ENCODE assay signal across 8 cellular contexts in the genomic region with DNA sequence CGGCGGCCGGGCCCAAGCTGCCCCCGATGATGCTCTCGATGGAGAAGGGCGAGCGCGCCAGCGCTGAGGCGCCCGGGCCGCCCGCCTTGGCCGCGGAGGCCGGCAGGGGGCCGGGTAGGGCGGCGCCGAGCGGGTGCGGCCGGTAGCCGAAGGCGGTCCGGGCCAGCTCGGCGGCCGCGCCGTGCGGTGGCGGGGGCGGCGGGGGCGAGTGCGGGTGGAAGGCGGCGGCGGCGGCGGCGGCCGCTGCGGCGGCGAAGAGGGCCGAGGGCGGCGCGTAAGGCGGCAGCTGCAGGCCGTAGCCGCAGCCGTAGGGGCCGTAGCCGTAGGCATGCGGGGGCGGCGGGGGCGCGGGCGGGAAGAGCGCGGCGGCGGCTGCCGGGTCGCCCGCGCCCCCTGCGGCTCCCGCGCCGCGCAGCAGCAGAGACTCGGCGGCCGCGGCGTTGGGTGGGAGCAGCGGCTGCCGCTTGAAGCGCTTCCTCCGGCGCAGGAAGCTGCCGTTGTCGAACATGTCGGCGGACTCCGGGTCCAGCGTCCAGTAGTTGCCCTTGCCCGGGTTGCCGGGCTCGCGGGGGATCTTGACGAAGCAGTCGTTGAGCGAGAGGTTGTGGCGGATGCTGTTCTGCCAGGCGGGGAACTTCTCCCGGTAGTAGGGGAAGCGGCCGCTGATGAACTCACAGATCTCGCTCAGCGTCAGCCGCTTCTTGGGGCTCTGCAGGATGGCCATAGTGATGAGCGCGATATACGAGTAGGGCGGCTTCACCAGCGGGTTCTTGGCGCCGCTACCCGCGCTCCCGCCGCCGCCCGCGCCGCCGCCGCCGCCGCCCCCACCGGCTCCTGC. TPM values are rescaled to one million over a fixed set of nuclear protein-coding genes. Genes with fewer than 3 reads are reported as not detected.
DNase-seq lines count a peak whose midpoint lies in the region; ATAC-seq and TF ChIP-seq lines count a peak whose summit lies in the region.

No MANE protein-coding gene starts in this region.

- peak overlapping the region; percentile 35 for H3K4me3 ChIP-seq in GM12875 (ENCODE audit: low read depth, low read length)
- H3K4me3 ChIP-seq in NB4 (ENCODE audit: low read depth, low read length), result peak overlapping the region; percentile 32
- H3K4me3 ChIP-seq in fibroblast of mammary gland (ENCODE audit: control insufficient read depth, low read depth, low read length), result peak overlapping the region; percentile 51
- peak overlapping the region; percentile 36 for H3K4me3 ChIP-seq in ovary

- intact Hi-C loops in ovary (cut with DNase I), result loop anchor here in 1 of 4 donors (10.0 kb wide), 1 partner anchor 213 kb away; no protein-coding TSS in a partner anchor

- CTCF ChIA-PET in activated CD8-positive, alpha-beta memory T cell treated with anti-CD3 and anti-CD28 coated beads, Interleukin-2, amount 10 ng/mL, durations not matched to agents 7 days and 5 days (lab: Charles Lee), result interaction anchor here (0.8 to 1.6 kb wide), 2 partner anchors 52 to 69 kb away, joined by 3 to 5 read pairs; partner anchors contain the start of gene BTF3

- peak overlapping the region; percentile 73 for H3K4me3 Mint-ChIP-seq in activated CD8-positive, alpha-beta memory T cell treated with anti-CD3 and anti-CD28 coated beads, Interleukin-2, amount 10 ng/mL, durations not matched to agents 7 days and 5 days

- TF ChIP-seq CTCF in GM12875 (IDR thresholded peaks at IDR 0.05; ENCODE audit: borderline replicate concordance, insufficient read depth, low read depth, low read length), result no peak
- TF ChIP-seq CTCF in NB4 (IDR thresholded peaks at IDR 0.05; ENCODE audit: low read depth, low read length), result no peak
- no peak for TF ChIP-seq CTCF in fibroblast of mammary gland (conservative IDR thresholded peaks at IDR 0.05; ENCODE audit: control insufficient read depth, insufficient read depth, low read depth, low read length)
- TF ChIP-seq CTCF in ovary (IDR thresholded peaks at IDR 0.05), result no peak

- no peaks in the 10 kb centered on the region for H3K36me3 ChIP-seq in ovary

- no peak overlapping the region for H3K27ac ChIP-seq in ovary

- 0 to 1% (median 1%) methylated on average over 14 to 126 of the region's 127 CpGs for WGBS in ovary, 3 donors

- H3K9me3 ChIP-seq in ovary, result no peaks in the 10 kb centered on the region

- TF ChIP-seq POLR2A in NB4 (IDR thresholded peaks at IDR 0.05; ENCODE audit: extremely low read depth, insufficient read length), result no peak
- no peak for TF ChIP-seq POLR2A in ovary (IDR thresholded peaks at IDR 0.05)

- peaks cover 82% of the 10 kb centered on the region for H3K27me3 Mint-ChIP-seq in activated CD8-positive, alpha-beta memory T cell treated with anti-CD3 and anti-CD28 coated beads, Interleukin-2, amount 10 ng/mL, durations not matched to agents 7 days and 5 days

- TF ChIP-seq EP300 in ovary (IDR thresholded peaks at IDR 0.05), result no peak

- peak; percentile 37 for DNase-seq in A172 (ENCODE audit: low spot score)
- peak; percentile 72 for DNase-seq in NB4 (ENCODE audit: low read depth)
- DNase-seq in activated CD8-positive, alpha-beta memory T cell treated with anti-CD3 and anti-CD28 coated beads, Interleukin-2, amount 10 ng/mL, durations not matched to agents 7 days and 5 days, result peak; percentile 61
- peak; percentile 58 for DNase-seq in fibroblast of mammary gland (ENCODE audit: low read depth)
- DNase-seq in ovary, result peak in 4 of 5 donors; percentile 13 to 52 (median 38)
- DNase-seq in NCI-H2107 (lab: John Stamatoyannopoulos, UW), result no peak
- no peak for DNase-seq in amniotic stem cell (lab: John Stamatoyannopoulos, UW)

- H3K27ac Mint-ChIP-seq in activated CD8-positive, alpha-beta memory T cell treated with anti-CD3 and anti-CD28 coated beads, Interleukin-2, amount 10 ng/mL, durations not matched to agents 7 days and 5 days, result peak overlapping the region; percentile 69

- no peaks in the 10 kb centered on the region for H3K9me3 Mint-ChIP-seq in activated CD8-positive, alpha-beta memory T cell treated with anti-CD3 and anti-CD28 coated beads, Interleukin-2, amount 10 ng/mL, durations not matched to agents 7 days and 5 days (ENCODE audit: low read depth)

- peaks cover 3% of the 10 kb centered on the region for H3K27me3 ChIP-seq in ovary

- H3K4me1 ChIP-seq in ovary (ENCODE audit: insufficient read depth), result peaks cover 5% of the 10 kb centered on the region

- peaks cover 2% of the 10 kb centered on the region for H3K36me3 Mint-ChIP-seq in activated CD8-positive, alpha-beta memory T cell treated with anti-CD3 and anti-CD28 coated beads, Interleukin-2, amount 10 ng/mL, durations not matched to agents 7 days and 5 days

- peaks cover 18% of the 10 kb centered on the region for H3K4me1 Mint-ChIP-seq in activated CD8-positive, alpha-beta memory T cell treated with anti-CD3 and anti-CD28 coated beads, Interleukin-2, amount 10 ng/mL, durations not matched to agents 7 days and 5 days

- ATAC-seq in activated CD8-positive, alpha-beta memory T cell treated with anti-CD3 and anti-CD28 coated beads, Interleukin-2, amount 10 ng/mL, durations not matched to agents 7 days and 5 days, result peak; percentile 52

RNA-seq across cellular contexts. Expression of gene FOXD1, which starts 1.1 kb away (rescaled TPM):
- 12.9 and 24.6 TPM in 2 replicates for total RNA-seq in A172 (2014; rRNA removed; shearing (Covaris generic))
- total RNA-seq in activated CD8-positive, alpha-beta memory T cell treated with anti-CD3 and anti-CD28 coated beads, Interleukin-2, amount 10 ng/mL, durations not matched to agents 7 days and 5 days, result under 1 TPM; 0.23 to 0.59 TPM
- total RNA-seq in ovary, result under 1 TPM; 0.08 to 0.73 (median 0.11) TPM
- polyA plus RNA-seq in ovary, result under 1 TPM in 1 of 2 donors, not detected in 1; 0.18 TPM

RNA-seq across cellular contexts. Expression of gene BTF3, which starts 50.8 kb away (rescaled TPM):
- total RNA-seq in A172 (2014; rRNA removed; shearing (Covaris generic)), result 576 and 868 TPM in 2 replicates
- total RNA-seq in activated CD8-positive, alpha-beta memory T cell treated with anti-CD3 and anti-CD28 coated beads, Interleukin-2, amount 10 ng/mL, durations not matched to agents 7 days and 5 days, result 100 to 1,000 TPM; 601 to 785 TPM
- 1,000 to 10,000 TPM in 2 of 7 donors, 100 to 1,000 TPM in 5; 648 to 1,276 (median 885) TPM for total RNA-seq in ovary
- 1,000 to 10,000 TPM; 1,240 to 1,776 TPM for polyA plus RNA-seq in ovary

Comparison
In these comparisons a context has a peak if more than half of its experiments do, and no peak if none do; other contexts are left out.
1. DNase-seq: peak in A172 (single experiment), NB4 (single experiment), activated CD8-positive, alpha-beta memory T cell treated with anti-CD3 and anti-CD28 coated beads, Interleukin-2, amount 10 ng/mL, durations not matched to agents 7 days and 5 days (single experiment), fibroblast of mammary gland (single experiment) and ovary (4 of 5); none in NCI-H2107 (single experiment) and amniotic stem cell (single experiment).
2. Peak in every context shown above with its lines, with median percentiles within 50 percentile points of each other: H3K4me3 ChIP-seq.